Comparison of ENCODE assay signal across 22 cellular contexts in genomic region chr4:48947731-48948130, GRCh38. TPM values are rescaled to one million over a fixed set of nuclear protein-coding genes. Genes with fewer than 3 reads are reported as not detected.
A peak's percentile ranks its signal among the peaks of the same experiment; 100 is the strongest.
DNase-seq lines count a peak whose midpoint lies in the region; ATAC-seq, FAIRE-seq and TF ChIP-seq lines count a peak whose summit lies in the region.
"Had no signal": no experiment of that assay in that cellular context is flagged by ENCODE, and none has a peak within 500 bp of the region (broad histone marks: within the 10 kb centered on the region; RNA-seq: fewer than 3 reads in every experiment).

No MANE protein-coding gene starts in this region.

- no CpG with 5 or more reads among the region's 1 CpG for WGBS in H9 (ENCODE audit: extremely low coverage, insufficient read length, low lambda C conversion rate)
- 85% methylated on average over 1 of the region's 1 CpG; no CpG with 5 or more reads in 1 of the 2 experiments for WGBS in H1 (ENCODE audit: extremely low coverage in 1 of 2, insufficient coverage in 1 of 2, insufficient read length in 1 of 2, insufficient replicate concordance in 2 of 2, low coverage in 1 of 2, low lambda C conversion rate in 2 of 2, missing lambda C conversion rate in 1 of 2), 2 experiments
- 74 to 76% methylated on average over 1 of the region's 1 CpG for WGBS in body of pancreas, 2 donors

- no peak overlapping the region for H3K27ac Mint-ChIP-seq in H9
- H3K27ac Mint-ChIP-seq: CD8-positive, alpha-beta T cell; T-helper 17 cell had no signal

- H2BK20ac ChIP-seq in H9 (ENCODE audit: low read depth, low read length, poor library complexity, severe bottlenecking) (no peak overlapping the region), H1 (ENCODE audit: low read length) (no peak overlapping the region)

- H3K9ac ChIP-seq in H9 (ENCODE audit: extremely low read depth, insufficient read length, low read length) (no peak overlapping the region), H1 (replicated peaks in 1 of 4; ENCODE audit: extremely low read depth in 1 of 4, low read depth in 3 of 4, low read length in 3 of 4) (no peak overlapping the region)
- H3K9ac ChIP-seq: BLaER1, GM23248 had no signal

- H2BK5ac ChIP-seq in H9 (ENCODE audit: insufficient read length, low read length) (no peak overlapping the region), H1 (ENCODE audit: low read depth, low read length) (no peak overlapping the region)

- H3K18ac ChIP-seq in H9 (ENCODE audit: insufficient read length, low read depth, low read length) = no peak overlapping the region
- H3K18ac ChIP-seq in H1 (ENCODE audit: extremely low read depth, low read length) = no peak overlapping the region

- no peak for TF ChIP-seq EP300 in H1 (IDR thresholded peaks at IDR 0.05; ENCODE audit: borderline replicate concordance in 1 of 2, low read depth in 2 of 2, low read length in 2 of 2)

- H2BK12ac ChIP-seq in H9 (ENCODE audit: insufficient read length, low read depth, low read length) = no peak overlapping the region
- H2BK12ac ChIP-seq in H1 (ENCODE audit: low read depth, low read length) = no peak overlapping the region

- H3K79me1 ChIP-seq in H9 (ENCODE audit: insufficient read depth, low read depth, low read length, poor library complexity, severe bottlenecking) (no peaks in the 10 kb centered on the region), H1 (ENCODE audit: low read depth, low read length) (no peaks in the 10 kb centered on the region)

- POLR2A ChIA-PET in OCI-LY7 (lab: Charles Lee) (no interaction called here), H1 (lab: Charles Lee; ENCODE audit: partially characterized antibody) (no interaction called here)

- no peaks in the 10 kb centered on the region for H3K27me3 ChIP-seq in BE2C
- H3K27me3 ChIP-seq in H9 (ENCODE audit: insufficient read depth, low read length) = no peaks in the 10 kb centered on the region
- no peaks in the 10 kb centered on the region for H3K27me3 ChIP-seq in H1 (replicated peaks in 1 of 4; ENCODE audit: control insufficient read depth in 3 of 4, extremely low read depth in 1 of 4, insufficient read depth in 3 of 4, low read length in 3 of 4)
- no peaks in the 10 kb centered on the region for H3K27me3 ChIP-seq in body of pancreas
- H3K27me3 ChIP-seq: BLaER1 had no signal

- H4K5ac ChIP-seq in H9 (ENCODE audit: insufficient read length, low read depth, low read length) (no peak overlapping the region), H1 (ENCODE audit: insufficient read length, low read depth, low read length) (no peak overlapping the region)

- TF ChIP-seq POLR2A in H1 (IDR thresholded peaks at IDR 0.05; ENCODE audit: control extremely low read depth in 1 of 2, low read depth in 2 of 2, low read length in 2 of 2) (no peak), body of pancreas (IDR thresholded peaks at IDR 0.05) (no peak)

- no peak overlapping the region for H2BK15ac ChIP-seq in H9 (ENCODE audit: low read depth, low read length)
- H2BK15ac ChIP-seq in H1 (ENCODE audit: low read length) = no peak overlapping the region

- FAIRE-seq in H1 (lab: Jason Lieb, UNC) = no peak

- H3K4me1 ChIP-seq in BE2C (no peaks in the 10 kb centered on the region), H9 (ENCODE audit: insufficient read depth, low read length) (peaks cover 5% of the 10 kb centered on the region), OCI-LY7 (ENCODE audit: insufficient read depth, low read length, poor library complexity, severe bottlenecking) (no peaks in the 10 kb centered on the region), H1 (replicated peaks in 1 of 4; ENCODE audit: control insufficient read depth in 3 of 4, insufficient read depth in 4 of 4, low read length in 3 of 4) (peaks cover 0 to 5% (median 2%) of the 10 kb centered on the region in 4 experiments; a peak in 3 of 7 replicates), body of pancreas (no peaks in the 10 kb centered on the region)

- no TSS peak for BruUV-seq in OCI-LY7 (replicated peaks; lab: Mats Ljungman, UMichigan)

- no peak overlapping the region for H2AK5ac ChIP-seq in H9 (ENCODE audit: insufficient read length, low read length)
- H2AK5ac ChIP-seq in H1 (ENCODE audit: low read depth, low read length) = no peak overlapping the region

- no peaks in the 10 kb centered on the region for H3K9me3 ChIP-seq in BE2C
- no peaks in the 10 kb centered on the region for H3K9me3 ChIP-seq in H9 (ENCODE audit: control insufficient read depth, low read depth, low read length)
- no peaks in the 10 kb centered on the region for H3K9me3 ChIP-seq in OCI-LY7 (ENCODE audit: low read length)
- H3K9me3 ChIP-seq in H1 (ENCODE audit: insufficient read depth in 2 of 2, low read depth in 1 of 2, low read length in 1 of 2) = peaks cover 0 to 4% of the 10 kb centered on the region in 2 experiments; a peak in 1 of 4 replicates
- no peaks in the 10 kb centered on the region for H3K9me3 ChIP-seq in body of pancreas
- H3K9me3 ChIP-seq: BLaER1 had no signal

- peak; percentile 20 to 38; a peak in 1 of 4 replicates for TF ChIP-seq RAD21 in H1 (IDR thresholded peaks at IDR 0.05 in 1 of 2, conservative IDR thresholded peaks at IDR 0.05 in 1 of 2; ENCODE audit: low read depth in 2 of 2, low read length in 2 of 2)

- H3K4me1 Mint-ChIP-seq in H9 = peaks cover 13 to 14% of the 10 kb centered on the region in 2 experiments

- H3K9me3 Mint-ChIP-seq in H9 = peaks cover 4 to 7% of the 10 kb centered on the region in 2 experiments; a peak in 4 of 5 replicates
- H3K9me3 Mint-ChIP-seq: CD8-positive, alpha-beta T cell had no signal

- H4K8ac ChIP-seq in H9 (replicated peaks; ENCODE audit: insufficient read length, low read depth, low read length) (no peak overlapping the region), H1 (ENCODE audit: extremely low read depth, insufficient read depth, low read length) (no peak overlapping the region)

- peaks cover 16% of the 10 kb centered on the region for H3K27me3 Mint-ChIP-seq in H9 (ENCODE audit: low read depth)

- H3K4me3 ChIP-seq in BE2C (ENCODE audit: low read depth, low read length) = no peak overlapping the region
- H3K4me3 ChIP-seq in OCI-LY7 (ENCODE audit: low read depth, low read length, poor library complexity, severe bottlenecking) = no peak overlapping the region
- H3K4me3 ChIP-seq in H1 (ENCODE audit: extremely low read depth in 1 of 4, insufficient read depth in 2 of 4, low read depth in 3 of 4, low read length in 4 of 4) = no peak overlapping the region
- no peak overlapping the region for H3K4me3 ChIP-seq in body of pancreas
- H3K4me3 ChIP-seq: BLaER1, GM23248 had no signal

- DNase-seq in BE2C = no peak
- DNase-seq in H9 = no peak
- no peak for DNase-seq in OCI-LY7 (ENCODE audit: low spot score)
- DNase-seq in H1 (ENCODE audit: low read depth in 1 of 2, low spot score in 2 of 2) = no peak
- DNase-seq in body of pancreas = no peak
- DNase-seq: CD8-positive, alpha-beta T cell; EL; GM23248; NCI-H1092 treated with DMSO at 0.1 percent for 48 hours; NCI-H1694; NCI-H2081; NCI-H2171; NCI-H345; NCI-H524; Right ventricle myocardium superior; T-helper 17 cell had no signal

- intact Hi-C loops in OCI-LY7 (cut with micrococcal nuclease; ENCODE audit: unreplicated experiment) (no loop called here), body of pancreas (cut with DNase I) (no loop called here)

- H3K27ac ChIP-seq in H9 (ENCODE audit: insufficient read length, low read depth, low read length) (no peak overlapping the region), OCI-LY7 (ENCODE audit: low read depth, low read length, poor library complexity, severe bottlenecking) (no peak overlapping the region), H1 (ENCODE audit: low read depth, low read length) (no peak overlapping the region), body of pancreas (no peak overlapping the region)
- H3K27ac ChIP-seq: BLaER1, GM23248 had no signal

- H3K23ac ChIP-seq in H9 (ENCODE audit: insufficient read length, low read depth, low read length) = no peak overlapping the region
- no peak overlapping the region for H3K23ac ChIP-seq in H1 (ENCODE audit: insufficient read length)

- H3K56ac ChIP-seq in H9 (ENCODE audit: insufficient read length, low read depth, low read length) (no peak overlapping the region), H1 (replicated peaks; ENCODE audit: insufficient read length, low read depth, low read length) (no peak overlapping the region)

- no peak overlapping the region for H2AFZ ChIP-seq in H9 (ENCODE audit: low read length)
- H2AFZ ChIP-seq in OCI-LY7 (ENCODE audit: low read length) = no peak overlapping the region
- no peak overlapping the region for H2AFZ ChIP-seq in H1 (ENCODE audit: low read length)
- H2AFZ ChIP-seq: GM23248 had no signal

- H3K79me2 ChIP-seq in H9 (ENCODE audit: insufficient read depth, low read length) = no peaks in the 10 kb centered on the region
- no peaks in the 10 kb centered on the region for H3K79me2 ChIP-seq in OCI-LY7 (ENCODE audit: insufficient read depth, low read depth, low read length)
- no peaks in the 10 kb centered on the region for H3K79me2 ChIP-seq in H1 (ENCODE audit: control insufficient read depth in 1 of 2, insufficient read depth in 2 of 2, low read length in 2 of 2)

- CTCF ChIA-PET in OCI-LY7 (lab: Charles Lee; ENCODE audit: unreplicated experiment) (no interaction called here), H1 (lab: Charles Lee; ENCODE audit: partially characterized antibody) (interaction anchor here (1.1 to 4.0 kb wide), 3 partner anchors 11 to 18 kb away, joined by 3 to 26 read pairs (median 3); no protein-coding TSS in a partner anchor)

- no peaks in the 10 kb centered on the region for H3K9me2 ChIP-seq in OCI-LY7 (ENCODE audit: insufficient read depth, low read length)

- ATAC-seq in HG03097 (IDR thresholded peaks at IDR 0.05; ENCODE audit: low FRiP score, unreplicated experiment) (no peak), body of pancreas (no peak), GM21367 (IDR thresholded peaks at IDR 0.05; ENCODE audit: unreplicated experiment) (no peak), HG02852 (IDR thresholded peaks at IDR 0.05; ENCODE audit: unreplicated experiment) (no peak)
- ATAC-seq: CD8-positive, alpha-beta T cell; T-helper 17 cell had no signal

- H3K14ac ChIP-seq in H9 (ENCODE audit: insufficient read depth, low read length) = no peak overlapping the region
- no peak overlapping the region for H3K14ac ChIP-seq in H1 (ENCODE audit: insufficient read length)

- H4K91ac ChIP-seq in H9 (ENCODE audit: insufficient read length, low read depth, low read length) (no peak overlapping the region), H1 (replicated peaks; ENCODE audit: insufficient read length, low read length) (no peak overlapping the region)

- H2BK120ac ChIP-seq in H9 (ENCODE audit: low read depth, low read length, poor library complexity, severe bottlenecking) = no peak overlapping the region
- no peak overlapping the region for H2BK120ac ChIP-seq in H1 (replicated peaks; ENCODE audit: low read depth, low read length)

- H3K36me3 Mint-ChIP-seq in H9 (ENCODE audit: insufficient read depth in 1 of 3, low read depth in 3 of 3) = peaks cover 0 to 5% (median 3%) of the 10 kb centered on the region in 3 experiments; a peak in 4 of 7 replicates
- H3K36me3 Mint-ChIP-seq: CD8-positive, alpha-beta T cell had no signal

- TF ChIP-seq CTCF in BE2C (IDR thresholded peaks at IDR 0.05; ENCODE audit: low read depth, low read length) = peak; percentile 10; the same call in 1 of the 2 replicates
- peak; percentile 44; the same call in 2 of the 3 replicates for TF ChIP-seq CTCF in H9 (conservative IDR thresholded peaks at IDR 0.05)
- 0 out of 2 replicates have a peak, but pooled peaks have one; percentile 29 for TF ChIP-seq CTCF in OCI-LY7 (conservative IDR thresholded peaks at IDR 0.05; ENCODE audit: low read length)
- peak in 2 of 3 experiments; percentile 27 to 33; a peak in 2 of 4 replicates for TF ChIP-seq CTCF in H1 (IDR thresholded peaks at IDR 0.05; ENCODE audit: control extremely low read depth in 1 of 3, insufficient read depth in 1 of 3, low read depth in 1 of 3, low read length in 3 of 3)
- TF ChIP-seq CTCF in body of pancreas (IDR thresholded peaks at IDR 0.05) = no peak

- H3K4me2 ChIP-seq in H9 (ENCODE audit: insufficient read depth, insufficient read length, low read length) (no peak overlapping the region), OCI-LY7 (ENCODE audit: low read length) (no peak overlapping the region), H1 (ENCODE audit: insufficient read depth in 1 of 2, low read depth in 2 of 2, low read length in 2 of 2) (no peak overlapping the region)
- H3K4me2 ChIP-seq: BLaER1 had no signal

- no peaks in the 10 kb centered on the region for H3K36me3 ChIP-seq in BE2C
- no peaks in the 10 kb centered on the region for H3K36me3 ChIP-seq in OCI-LY7 (ENCODE audit: insufficient read depth, low read length)
- H3K36me3 ChIP-seq in H1 (ENCODE audit: control insufficient read depth in 2 of 4, insufficient read depth in 4 of 4, low read length in 3 of 4) = no peaks in the 10 kb centered on the region
- no peaks in the 10 kb centered on the region for H3K36me3 ChIP-seq in body of pancreas (replicated peaks in 1 of 2; ENCODE audit: insufficient read depth in 1 of 2, low read depth in 2 of 2)
- H3K36me3 ChIP-seq: BLaER1 had no signal

- H4K20me1 ChIP-seq in H9 (ENCODE audit: control insufficient read depth, insufficient read depth, insufficient read length) (no peaks in the 10 kb centered on the region), OCI-LY7 (ENCODE audit: insufficient read depth, low read length) (no peaks in the 10 kb centered on the region), H1 (replicated peaks in 1 of 2; ENCODE audit: control insufficient read depth in 1 of 2, insufficient read depth in 2 of 2, low read length in 2 of 2) (no peaks in the 10 kb centered on the region)
- H4K20me1 ChIP-seq: BLaER1 had no signal

- H3K4ac ChIP-seq in H9 (ENCODE audit: low read depth, low read length) (no peak overlapping the region), H1 (replicated peaks; ENCODE audit: insufficient read length, low read depth, low read length) (no peak overlapping the region)

- no peak overlapping the region for H3K4me3 Mint-ChIP-seq in H9
- H3K4me3 Mint-ChIP-seq: CD8-positive, alpha-beta T cell; T-helper 17 cell had no signal

- no peaks in the 10 kb centered on the region for H3K23me2 ChIP-seq in H9 (ENCODE audit: insufficient read length, low read depth, low read length, poor library complexity, severe bottlenecking)
- no peaks in the 10 kb centered on the region for H3K23me2 ChIP-seq in H1 (ENCODE audit: low read depth, low read length)

- no peak overlapping the region for H3T11ph ChIP-seq in H9 (ENCODE audit: low read length)

RNA-seq across cellular contexts. Expression of gene CWH43, which starts 38.3 kb away (rescaled TPM):
- not detected for polyA plus RNA-seq in BE2C (2012; ENCODE audit: insufficient read depth, insufficient read length, low read depth)
- total RNA-seq in H9 (2021) (not detected in 2 replicates), OCI-LY7 (2022) (not detected in 2 replicates), body of pancreas (not detected)
- not detected in 2 replicates for total RNA-seq in OCI-LY7 (2014; rRNA removed; shearing (Covaris generic))
- not detected in 2 replicates for total RNA-seq in H1 (2021; fragmentation: NEBNext Ultra II Directional; extraction: Animal tissue kit (Norgen Biotek cat#: 25700))
- not detected in 2 replicates for polyA plus RNA-seq in H1 (2011; rRNA removed)
- polyA plus RNA-seq in H1 (2011; cell fraction: cytosol; rRNA removed) = not detected
- polyA plus RNA-seq in H1 (2011; cell fraction: nucleus; rRNA removed) = not detected
- not detected in 4 replicates for polyA plus RNA-seq in H1 (2012, experiment 1 of 2)
- not detected for polyA plus RNA-seq in H1 (2012, experiment 2 of 2)
- not detected for polyA plus RNA-seq in H1 (2013, experiment 1 of 2)
- polyA plus RNA-seq in H1 (2013, experiment 2 of 2) = not detected
- polyA minus RNA-seq in H1 (2011; rRNA and poly(A)+ RNA removed) = not detected in 2 replicates
- not detected for polyA minus RNA-seq in H1 (2011; cell fraction: cytosol; rRNA and poly(A)+ RNA removed)
- polyA minus RNA-seq in H1 (2011; cell fraction: nucleus; rRNA and poly(A)+ RNA removed) = not detected
- total RNA-seq: CD8-positive, alpha-beta T cell; GM23248; LHCN-M2; Right ventricle myocardium superior; RPMI7951; T-helper 17 cell had no signal
- polyA plus RNA-seq: GM23248 had no signal

RNA-seq across cellular contexts. Expression of gene OCIAD2, which starts 41.2 kb away (rescaled TPM):
- 50.2 TPM for polyA plus RNA-seq in BE2C (2012; ENCODE audit: insufficient read depth, insufficient read length, low read depth)
- total RNA-seq in H9 (2021) = 108 TPM in 2 replicates
- 102 and 125 TPM in 2 replicates for total RNA-seq in OCI-LY7 (2014; rRNA removed; shearing (Covaris generic))
- 65.9 and 76.1 TPM in 2 replicates for total RNA-seq in OCI-LY7 (2022)
- total RNA-seq in H1 (2021; fragmentation: NEBNext Ultra II Directional; extraction: Animal tissue kit (Norgen Biotek cat#: 25700)) = 122 and 131 TPM in 2 replicates
- 68.9 and 105 TPM in 2 replicates for polyA plus RNA-seq in H1 (2011; rRNA removed)
- 94.9 TPM for polyA plus RNA-seq in H1 (2011; cell fraction: cytosol; rRNA removed)
- polyA plus RNA-seq in H1 (2011; cell fraction: nucleus; rRNA removed) = 60.6 TPM
- 125 to 197 TPM (median 150 TPM) in 4 replicates for polyA plus RNA-seq in H1 (2012, experiment 1 of 2)
- polyA plus RNA-seq in H1 (2012, experiment 2 of 2) = 126 TPM
- polyA plus RNA-seq in H1 (2013, experiment 1 of 2) = 175 TPM
- 170 TPM for polyA plus RNA-seq in H1 (2013, experiment 2 of 2)
- polyA minus RNA-seq in H1 (2011; rRNA and poly(A)+ RNA removed) = 32.3 and 37.1 TPM in 2 replicates
- polyA minus RNA-seq in H1 (2011; cell fraction: cytosol; rRNA and poly(A)+ RNA removed) = 21.1 TPM
- polyA minus RNA-seq in H1 (2011; cell fraction: nucleus; rRNA and poly(A)+ RNA removed) = 27.4 TPM
- total RNA-seq in body of pancreas = 1 to 10 TPM; 3.0 to 7.3 TPM

Comparison
In these comparisons a context has a peak if more than half of its experiments do, and no peak if none do; other contexts are left out.
1. CTCF ChIP-seq: peak in BE2C (single experiment), H9 (single experiment), OCI-LY7 (single experiment) and H1 (2 of 3); none in body of pancreas (0 of 7).
2. RNA of gene OCIAD2, which starts 41.2 kb away (total RNA-seq): 122 to 131 TPM in H1, 108 TPM in H9 and 65.9 to 125 TPM in OCI-LY7; 3.0 to 7.3 TPM in body of pancreas; every median in the first group is over 4 times any median in the second.